ENCODE assay signal across 10 cellular contexts in the genomic region with DNA sequence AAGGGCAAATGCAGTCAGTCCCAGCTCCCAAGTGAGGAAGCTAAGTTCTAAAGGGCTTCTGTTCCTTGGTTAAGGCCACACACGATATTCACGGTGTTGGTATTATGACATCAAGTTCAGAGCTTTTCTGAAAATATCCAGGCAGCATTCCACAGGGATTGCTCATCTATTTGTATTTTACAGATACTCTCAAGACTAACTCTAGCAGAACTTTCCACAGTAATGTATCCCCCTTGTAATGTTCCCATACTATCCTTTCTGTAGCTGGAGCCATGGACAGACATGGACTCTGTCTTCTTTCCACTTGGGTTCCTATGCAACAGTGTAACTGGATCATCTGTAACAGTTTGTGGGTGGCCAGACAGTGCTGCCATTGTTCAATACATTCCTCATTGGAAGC. TPM values are rescaled to one million over a fixed set of nuclear protein-coding genes. Genes with fewer than 3 reads are reported as not detected.
DNase-seq lines count a peak whose midpoint lies in the region; TF ChIP-seq lines count a peak whose summit lies in the region.
"Had no signal": no experiment of that assay in that cellular context is flagged by ENCODE, and none has a peak within 500 bp of the region (broad histone marks: within the 10 kb centered on the region; RNA-seq: fewer than 3 reads in every experiment).

No MANE protein-coding gene starts in this region.

- H3K36me3 Mint-ChIP-seq in Calu3 (ENCODE audit: insufficient read depth, unreplicated experiment) = peaks cover 25% of the 10 kb centered on the region

- no peak for TF ChIP-seq POLR2A in thyroid gland (IDR thresholded peaks at IDR 0.05)

- DNase-seq in Calu3 (peak; percentile 58), RPMI7951 (ENCODE audit: low read depth) (peak; percentile 89), fibroblast of mammary gland (ENCODE audit: low read depth) (peak; percentile 57), thyroid gland (no peak), NCI-H2081 treated with DMSO at 0.1 percent for 48 hours (lab: John Stamatoyannopoulos, UW) (no peak), NCI-H2196 treated with DMSO at 0.1 percent for 48 hours (lab: John Stamatoyannopoulos, UW; ENCODE audit: unreplicated experiment) (no peak)
- DNase-seq in activated CD4-positive, CD25-positive, alpha-beta regulatory T cell treated with anti-CD3 and anti-CD28 coated beads, Interleukin-2, amount 50 U/mL, for 72 hours = no peak
- DNase-seq: activated T-cell treated with anti-CD3 and anti-CD28 coated beads, Interleukin-2, amount 50 U/mL, for 72 hours; NCI-H526 had no signal

- H3K27ac ChIP-seq in rectal smooth muscle tissue (ENCODE audit: low read depth, low read length) (peak overlapping the region; percentile 77), thyroid gland (no peak overlapping the region)

- H3K4me3 ChIP-seq in fibroblast of mammary gland (ENCODE audit: control insufficient read depth, low read depth, low read length) (no peak overlapping the region), rectal smooth muscle tissue (ENCODE audit: low read length) (no peak overlapping the region), thyroid gland (replicated peaks in 1 of 3) (no peak overlapping the region)

- no peak overlapping the region for H3K9ac ChIP-seq in rectal smooth muscle tissue (ENCODE audit: low read length)

- peak overlapping the region; percentile 1 for H3K4me3 Mint-ChIP-seq in Calu3 (ENCODE audit: low read depth, unreplicated experiment)
- H3K4me3 Mint-ChIP-seq: activated T-cell treated with anti-CD3 and anti-CD28 coated beads, Interleukin-2, amount 50 U/mL, for 72 hours had no signal

- intact Hi-C loops in Calu3 (cut with micrococcal nuclease; ENCODE audit: unreplicated experiment) = loop anchor here (1.0 to 5.0 kb wide), 4 partner anchors 35 to 107 kb away; no protein-coding TSS in a partner anchor
- intact Hi-C loops in thyroid gland (cut with DNase I) = no loop called here

- peaks cover 4% of the 10 kb centered on the region for H3K36me3 ChIP-seq in rectal smooth muscle tissue (ENCODE audit: control insufficient read depth, insufficient read depth, low read length)
- H3K36me3 ChIP-seq in thyroid gland = peaks cover 12 to 14% of the 10 kb centered on the region in 2 donors

- H3K9me3 ChIP-seq in thyroid gland = no peaks in the 10 kb centered on the region

- peaks cover 44% of the 10 kb centered on the region for H3K4me1 Mint-ChIP-seq in Calu3 (ENCODE audit: low read depth, unreplicated experiment)

- TF ChIP-seq CTCF in Calu3 (IDR thresholded peaks at IDR 0.05; ENCODE audit: unreplicated experiment) (no peak), fibroblast of mammary gland (conservative IDR thresholded peaks at IDR 0.05; ENCODE audit: control insufficient read depth, insufficient read depth, low read depth, low read length) (no peak), thyroid gland (IDR thresholded peaks at IDR 0.05) (no peak)

- H3K4me1 ChIP-seq in rectal smooth muscle tissue (ENCODE audit: control insufficient read depth, insufficient read depth, low read length) = peaks cover 15% of the 10 kb centered on the region
- H3K4me1 ChIP-seq in thyroid gland = peaks cover 0 to under 1% of the 10 kb centered on the region in 2 donors

- CTCF ChIA-PET in Calu3 (lab: Charles Lee) = interaction anchor here (0.6 to 2.0 kb wide), 19 partner anchors 13 to 232 kb away, joined by 3 to 18 read pairs (median 5); a partner anchor contains a TSS

- H3K27ac Mint-ChIP-seq in Calu3 (ENCODE audit: unreplicated experiment) = peak overlapping the region; percentile 58
- H3K27ac Mint-ChIP-seq: activated T-cell treated with anti-CD3 and anti-CD28 coated beads, Interleukin-2, amount 50 U/mL, for 72 hours had no signal

- no peaks in the 10 kb centered on the region for H3K9me3 Mint-ChIP-seq in Calu3 (ENCODE audit: low read depth, unreplicated experiment)
- H3K9me3 Mint-ChIP-seq: activated T-cell treated with anti-CD3 and anti-CD28 coated beads, Interleukin-2, amount 50 U/mL, for 72 hours had no signal

- no peaks in the 10 kb centered on the region for H3K27me3 Mint-ChIP-seq in Calu3 (ENCODE audit: unreplicated experiment)

- no TSS peak for BruUV-seq in Calu3 (replicated peaks; lab: Mats Ljungman, UMichigan)

- no peaks in the 10 kb centered on the region for H3K27me3 ChIP-seq in rectal smooth muscle tissue (ENCODE audit: control insufficient read depth, insufficient read depth, low read length)
- H3K27me3 ChIP-seq in thyroid gland = no peaks in the 10 kb centered on the region

- WGBS in thyroid gland, 2 donors = 74 to 81% methylated on average over 2 of the region's 2 CpGs

RNA-seq across cellular contexts. Expression of a gene that starts 13.5 kb away (rescaled TPM):
- total RNA-seq in Calu3 (2022) (33.0 and 34.3 TPM in 2 replicates), thyroid gland (1 to 10 TPM; 4.3 to 8.8 (median 8.0) TPM)
- 1.6 and 1.8 TPM in 2 replicates for total RNA-seq in RPMI7951 (2014; rRNA removed; shearing (Covaris generic))

RNA-seq across cellular contexts. Expression of a gene that starts 37.3 kb away (rescaled TPM):
- 16.2 and 16.9 TPM in 2 replicates for total RNA-seq in Calu3 (2022)
- total RNA-seq in RPMI7951 (2014; rRNA removed; shearing (Covaris generic)) = 1.4 and 2.6 TPM in 2 replicates
- total RNA-seq in thyroid gland = not detected
- total RNA-seq: activated T-cell treated with anti-CD3 and anti-CD28 coated beads, Interleukin-2, amount 50 U/mL, for 72 hours had no signal

Comparison
In these comparisons a context has a peak if more than half of its experiments do, and no peak if none do; other contexts are left out.
1. DNase-seq: peak in Calu3 (single experiment), RPMI7951 (single experiment) and fibroblast of mammary gland (single experiment); none in thyroid gland (0 of 2), NCI-H2081 treated with DMSO at 0.1 percent for 48 hours (single experiment), NCI-H2196 treated with DMSO at 0.1 percent for 48 hours (single experiment) and activated CD4-positive, CD25-positive, alpha-beta regulatory T cell treated with anti-CD3 and anti-CD28 coated beads, Interleukin-2, amount 50 U/mL, for 72 hours (single experiment).